Comparison of ENCODE assay signal across 1 cellular context in the genomic region with DNA sequence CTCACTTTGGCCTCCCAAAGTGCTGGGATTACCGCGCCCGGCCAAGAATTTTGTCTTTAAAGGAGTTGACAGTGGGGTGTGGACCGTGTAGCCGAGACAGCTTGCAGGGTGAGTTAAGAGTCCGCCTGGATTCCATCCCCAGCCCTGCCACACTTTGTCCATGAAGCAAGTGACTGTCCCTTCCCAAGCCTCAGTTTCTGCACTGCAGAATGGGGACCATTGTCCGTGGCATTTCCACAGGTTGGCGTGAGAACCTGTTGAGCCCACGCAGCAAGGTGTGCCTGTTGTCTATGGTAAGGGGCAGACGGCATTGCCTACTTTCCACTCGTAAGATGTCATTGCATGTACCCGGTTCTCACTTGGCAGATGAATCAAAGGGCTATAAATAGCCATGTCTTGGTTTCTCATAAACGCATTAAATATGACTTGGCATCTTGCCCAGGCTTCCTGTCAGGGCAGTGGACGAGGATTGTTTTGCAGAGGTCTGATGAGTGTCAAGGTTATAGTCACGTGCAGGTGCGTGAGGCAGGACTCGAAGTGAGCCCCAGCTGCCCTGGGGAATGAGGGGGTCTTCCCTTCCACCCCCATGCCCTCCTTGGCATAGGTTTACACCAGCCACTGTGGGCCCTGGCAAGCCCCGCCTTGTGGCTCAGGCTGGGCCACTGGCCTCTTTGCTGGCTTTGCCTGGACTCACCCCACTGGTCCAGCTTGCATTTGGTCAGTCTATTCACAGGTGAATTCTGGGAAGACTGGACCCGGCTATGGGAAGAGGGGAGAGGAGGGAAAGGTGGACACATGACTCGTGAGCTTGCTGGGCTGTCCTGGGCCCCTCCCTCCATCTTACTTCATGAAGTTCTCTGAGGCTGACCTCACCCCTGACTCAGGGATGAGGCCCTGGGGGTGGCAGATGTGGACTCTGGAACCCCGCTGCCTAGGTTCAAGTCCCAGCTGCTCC.
A peak's percentile ranks its signal among the peaks of the same experiment; 100 is the strongest.
TF ChIP-seq lines count a peak whose summit lies in the region.

No MANE protein-coding gene starts in this region.

TF ChIP-seq in K562, 482 proteins besides CTCF, POLR2A, EP300 and RAD21 (continued from another document and continues in another):
- TF ChIP-seq, protein P1, sequence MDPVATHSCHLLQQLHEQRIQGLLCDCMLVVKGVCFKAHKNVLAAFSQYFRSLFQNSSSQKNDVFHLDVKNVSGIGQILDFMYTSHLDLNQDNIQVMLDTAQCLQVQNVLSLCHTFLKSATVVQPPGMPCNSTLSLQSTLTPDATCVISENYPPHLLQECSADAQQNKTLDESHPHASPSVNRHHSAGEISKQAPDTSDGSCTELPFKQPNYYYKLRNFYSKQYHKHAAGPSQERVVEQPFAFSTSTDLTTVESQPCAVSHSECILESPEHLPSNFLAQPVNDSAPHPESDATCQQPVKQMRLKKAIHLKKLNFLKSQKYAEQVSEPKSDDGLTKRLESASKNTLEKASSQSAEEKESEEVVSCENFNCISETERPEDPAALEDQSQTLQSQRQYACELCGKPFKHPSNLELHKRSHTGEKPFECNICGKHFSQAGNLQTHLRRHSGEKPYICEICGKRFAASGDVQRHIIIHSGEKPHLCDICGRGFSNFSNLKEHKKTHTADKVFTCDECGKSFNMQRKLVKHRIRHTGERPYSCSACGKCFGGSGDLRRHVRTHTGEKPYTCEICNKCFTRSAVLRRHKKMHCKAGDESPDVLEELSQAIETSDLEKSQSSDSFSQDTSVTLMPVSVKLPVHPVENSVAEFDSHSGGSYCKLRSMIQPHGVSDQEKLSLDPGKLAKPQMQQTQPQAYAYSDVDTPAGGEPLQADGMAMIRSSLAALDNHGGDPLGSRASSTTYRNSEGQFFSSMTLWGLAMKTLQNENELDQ (CRISPR knock-in tag; IDR thresholded peaks at IDR 0.05; ENCODE audit: borderline replicate concordance), result no peak
- TF ChIP-seq SNIP1 (IDR thresholded peaks at IDR 0.05; ENCODE audit: low read depth), result no peak
- no peak for TF ChIP-seq TAF15 (IDR thresholded peaks at IDR 0.05; ENCODE audit: low read depth, low read length)
- no peak for TF ChIP-seq FOXK2 (conservative IDR thresholded peaks at IDR 0.05 in 1 of 2, IDR thresholded peaks at IDR 0.05 in 1 of 2; ENCODE audit: low read depth in 2 of 2)
- peak; percentile 88 for TF ChIP-seq NFIC (IDR thresholded peaks at IDR 0.05)
- TF ChIP-seq MEF2A (IDR thresholded peaks at IDR 0.05; ENCODE audit: control insufficient read depth, low read depth, low read length), result peak; percentile 59; the same call in 1 of the 2 replicates
- TF ChIP-seq FOXM1 (IDR thresholded peaks at IDR 0.05; ENCODE audit: low read depth), result no peak
- no peak for TF ChIP-seq FOXM1 (CRISPR knock-in tag; IDR thresholded peaks at IDR 0.05; ENCODE audit: low read depth)
- TF ChIP-seq, protein P2, sequence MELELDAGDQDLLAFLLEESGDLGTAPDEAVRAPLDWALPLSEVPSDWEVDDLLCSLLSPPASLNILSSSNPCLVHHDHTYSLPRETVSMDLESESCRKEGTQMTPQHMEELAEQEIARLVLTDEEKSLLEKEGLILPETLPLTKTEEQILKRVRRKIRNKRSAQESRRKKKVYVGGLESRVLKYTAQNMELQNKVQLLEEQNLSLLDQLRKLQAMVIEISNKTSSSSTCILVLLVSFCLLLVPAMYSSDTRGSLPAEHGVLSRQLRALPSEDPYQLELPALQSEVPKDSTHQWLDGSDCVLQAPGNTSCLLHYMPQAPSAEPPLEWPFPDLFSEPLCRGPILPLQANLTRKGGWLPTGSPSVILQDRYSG (tag; conservative IDR thresholded peaks at IDR 0.05; ENCODE audit: low read depth), result no peak
- TF ChIP-seq ILK (tag; IDR thresholded peaks at IDR 0.05; ENCODE audit: borderline replicate concordance, low read depth), result no peak
- peak; percentile 75 for TF ChIP-seq L3MBTL2 (IDR thresholded peaks at IDR 0.05)
- TF ChIP-seq, protein P3, sequence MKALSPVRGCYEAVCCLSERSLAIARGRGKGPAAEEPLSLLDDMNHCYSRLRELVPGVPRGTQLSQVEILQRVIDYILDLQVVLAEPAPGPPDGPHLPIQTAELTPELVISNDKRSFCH (CRISPR knock-in tag; IDR thresholded peaks at IDR 0.05), result no peak
- TF ChIP-seq, protein P3 (tag; IDR thresholded peaks at IDR 0.05), result no peak
- no peak for TF ChIP-seq POLR2G (IDR thresholded peaks at IDR 0.05; ENCODE audit: low read depth, low read length)
- no peak for TF ChIP-seq ZNF124 (CRISPR knock-in tag; IDR thresholded peaks at IDR 0.05)
- TF ChIP-seq KAT8 (IDR thresholded peaks at IDR 0.05; ENCODE audit: low read depth), result no peak
- TF ChIP-seq SMAD2 (IDR thresholded peaks at IDR 0.05; ENCODE audit: low read depth, low read length), result no peak
- TF ChIP-seq, protein P4, sequence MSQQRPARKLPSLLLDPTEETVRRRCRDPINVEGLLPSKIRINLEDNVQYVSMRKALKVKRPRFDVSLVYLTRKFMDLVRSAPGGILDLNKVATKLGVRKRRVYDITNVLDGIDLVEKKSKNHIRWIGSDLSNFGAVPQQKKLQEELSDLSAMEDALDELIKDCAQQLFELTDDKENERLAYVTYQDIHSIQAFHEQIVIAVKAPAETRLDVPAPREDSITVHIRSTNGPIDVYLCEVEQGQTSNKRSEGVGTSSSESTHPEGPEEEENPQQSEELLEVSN (IDR thresholded peaks at IDR 0.05; ENCODE audit: borderline replicate concordance in 1 of 2, extremely low read depth in 1 of 2, insufficient read depth in 1 of 2, insufficient read length in 1 of 2, low read depth in 1 of 2, low read length in 1 of 2, poor library complexity in 1 of 2, severe bottlenecking in 1 of 2), result peak in 1 of 2 experiments; percentile 43
- TF ChIP-seq SETDB1 (IDR thresholded peaks at IDR 0.05; ENCODE audit: low read length), result no peak
- TF ChIP-seq CC2D1A (IDR thresholded peaks at IDR 0.05), result no peak
- TF ChIP-seq ZNF707 (CRISPR knock-in tag; conservative IDR thresholded peaks at IDR 0.05), result no peak
- TF ChIP-seq FOXJ2 (tag; IDR thresholded peaks at IDR 0.05), result no peak
- no peak for TF ChIP-seq HCFC1 (IDR thresholded peaks at IDR 0.05; ENCODE audit: low read depth, low read length)
- no peak for TF ChIP-seq POLR3A (IDR thresholded peaks at IDR 0.05; ENCODE audit: borderline replicate concordance, extremely low read depth, insufficient read depth, insufficient read length)
- TF ChIP-seq, protein P5, sequence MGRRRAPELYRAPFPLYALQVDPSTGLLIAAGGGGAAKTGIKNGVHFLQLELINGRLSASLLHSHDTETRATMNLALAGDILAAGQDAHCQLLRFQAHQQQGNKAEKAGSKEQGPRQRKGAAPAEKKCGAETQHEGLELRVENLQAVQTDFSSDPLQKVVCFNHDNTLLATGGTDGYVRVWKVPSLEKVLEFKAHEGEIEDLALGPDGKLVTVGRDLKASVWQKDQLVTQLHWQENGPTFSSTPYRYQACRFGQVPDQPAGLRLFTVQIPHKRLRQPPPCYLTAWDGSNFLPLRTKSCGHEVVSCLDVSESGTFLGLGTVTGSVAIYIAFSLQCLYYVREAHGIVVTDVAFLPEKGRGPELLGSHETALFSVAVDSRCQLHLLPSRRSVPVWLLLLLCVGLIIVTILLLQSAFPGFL (CRISPR knock-in tag; IDR thresholded peaks at IDR 0.05), result no peak
- TF ChIP-seq, protein P6, sequence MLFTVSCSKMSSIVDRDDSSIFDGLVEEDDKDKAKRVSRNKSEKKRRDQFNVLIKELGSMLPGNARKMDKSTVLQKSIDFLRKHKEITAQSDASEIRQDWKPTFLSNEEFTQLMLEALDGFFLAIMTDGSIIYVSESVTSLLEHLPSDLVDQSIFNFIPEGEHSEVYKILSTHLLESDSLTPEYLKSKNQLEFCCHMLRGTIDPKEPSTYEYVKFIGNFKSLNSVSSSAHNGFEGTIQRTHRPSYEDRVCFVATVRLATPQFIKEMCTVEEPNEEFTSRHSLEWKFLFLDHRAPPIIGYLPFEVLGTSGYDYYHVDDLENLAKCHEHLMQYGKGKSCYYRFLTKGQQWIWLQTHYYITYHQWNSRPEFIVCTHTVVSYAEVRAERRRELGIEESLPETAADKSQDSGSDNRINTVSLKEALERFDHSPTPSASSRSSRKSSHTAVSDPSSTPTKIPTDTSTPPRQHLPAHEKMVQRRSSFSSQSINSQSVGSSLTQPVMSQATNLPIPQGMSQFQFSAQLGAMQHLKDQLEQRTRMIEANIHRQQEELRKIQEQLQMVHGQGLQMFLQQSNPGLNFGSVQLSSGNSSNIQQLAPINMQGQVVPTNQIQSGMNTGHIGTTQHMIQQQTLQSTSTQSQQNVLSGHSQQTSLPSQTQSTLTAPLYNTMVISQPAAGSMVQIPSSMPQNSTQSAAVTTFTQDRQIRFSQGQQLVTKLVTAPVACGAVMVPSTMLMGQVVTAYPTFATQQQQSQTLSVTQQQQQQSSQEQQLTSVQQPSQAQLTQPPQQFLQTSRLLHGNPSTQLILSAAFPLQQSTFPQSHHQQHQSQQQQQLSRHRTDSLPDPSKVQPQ (CRISPR knock-in tag; IDR thresholded peaks at IDR 0.05; ENCODE audit: borderline replicate concordance), result no peak
- TF ChIP-seq TCF7 (IDR thresholded peaks at IDR 0.05; ENCODE audit: borderline replicate concordance), result no peak
- TF ChIP-seq MTA2 (IDR thresholded peaks at IDR 0.05; ENCODE audit: low read depth), result no peak
- TF ChIP-seq, protein P7, sequence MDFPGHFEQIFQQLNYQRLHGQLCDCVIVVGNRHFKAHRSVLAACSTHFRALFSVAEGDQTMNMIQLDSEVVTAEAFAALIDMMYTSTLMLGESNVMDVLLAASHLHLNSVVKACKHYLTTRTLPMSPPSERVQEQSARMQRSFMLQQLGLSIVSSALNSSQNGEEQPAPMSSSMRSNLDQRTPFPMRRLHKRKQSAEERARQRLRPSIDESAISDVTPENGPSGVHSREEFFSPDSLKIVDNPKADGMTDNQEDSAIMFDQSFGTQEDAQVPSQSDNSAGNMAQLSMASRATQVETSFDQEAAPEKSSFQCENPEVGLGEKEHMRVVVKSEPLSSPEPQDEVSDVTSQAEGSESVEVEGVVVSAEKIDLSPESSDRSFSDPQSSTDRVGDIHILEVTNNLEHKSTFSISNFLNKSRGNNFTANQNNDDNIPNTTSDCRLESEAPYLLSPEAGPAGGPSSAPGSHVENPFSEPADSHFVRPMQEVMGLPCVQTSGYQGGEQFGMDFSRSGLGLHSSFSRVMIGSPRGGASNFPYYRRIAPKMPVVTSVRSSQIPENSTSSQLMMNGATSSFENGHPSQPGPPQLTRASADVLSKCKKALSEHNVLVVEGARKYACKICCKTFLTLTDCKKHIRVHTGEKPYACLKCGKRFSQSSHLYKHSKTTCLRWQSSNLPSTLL (IDR thresholded peaks at IDR 0.05), result no peak
- TF ChIP-seq STAT5A (IDR thresholded peaks at IDR 0.05; ENCODE audit: borderline replicate concordance, low read length), result no peak
- TF ChIP-seq, protein P8, sequence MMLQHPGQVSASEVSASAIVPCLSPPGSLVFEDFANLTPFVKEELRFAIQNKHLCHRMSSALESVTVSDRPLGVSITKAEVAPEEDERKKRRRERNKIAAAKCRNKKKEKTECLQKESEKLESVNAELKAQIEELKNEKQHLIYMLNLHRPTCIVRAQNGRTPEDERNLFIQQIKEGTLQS (IDR thresholded peaks at IDR 0.05), result peak; percentile 68
- TF ChIP-seq, protein P8 (CRISPR knock-in tag; conservative IDR thresholded peaks at IDR 0.05), result no peak
- TF ChIP-seq MEF2D (tag; conservative IDR thresholded peaks at IDR 0.05; ENCODE audit: low read depth), result peak; percentile 76
- TF ChIP-seq NR1H2 (CRISPR knock-in tag; IDR thresholded peaks at IDR 0.05), result no peak
- TF ChIP-seq ZNF766 (CRISPR knock-in tag; conservative IDR thresholded peaks at IDR 0.05), result 0 out of 2 replicates have a peak, but pooled peaks have one; percentile 9
- TF ChIP-seq, protein P9, sequence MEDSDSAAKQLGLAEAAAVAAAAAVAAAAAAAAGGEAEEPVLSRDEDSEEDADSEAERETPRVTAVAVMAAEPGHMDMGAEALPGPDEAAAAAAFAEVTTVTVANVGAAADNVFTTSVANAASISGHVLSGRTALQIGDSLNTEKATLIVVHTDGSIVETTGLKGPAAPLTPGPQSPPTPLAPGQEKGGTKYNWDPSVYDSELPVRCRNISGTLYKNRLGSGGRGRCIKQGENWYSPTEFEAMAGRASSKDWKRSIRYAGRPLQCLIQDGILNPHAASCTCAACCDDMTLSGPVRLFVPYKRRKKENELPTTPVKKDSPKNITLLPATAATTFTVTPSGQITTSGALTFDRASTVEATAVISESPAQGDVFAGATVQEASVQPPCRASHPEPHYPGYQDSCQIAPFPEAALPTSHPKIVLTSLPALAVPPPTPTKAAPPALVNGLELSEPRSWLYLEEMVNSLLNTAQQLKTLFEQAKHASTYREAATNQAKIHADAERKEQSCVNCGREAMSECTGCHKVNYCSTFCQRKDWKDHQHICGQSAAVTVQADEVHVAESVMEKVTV (CRISPR knock-in tag; IDR thresholded peaks at IDR 0.05), result no peak
- TF ChIP-seq, protein P10, sequence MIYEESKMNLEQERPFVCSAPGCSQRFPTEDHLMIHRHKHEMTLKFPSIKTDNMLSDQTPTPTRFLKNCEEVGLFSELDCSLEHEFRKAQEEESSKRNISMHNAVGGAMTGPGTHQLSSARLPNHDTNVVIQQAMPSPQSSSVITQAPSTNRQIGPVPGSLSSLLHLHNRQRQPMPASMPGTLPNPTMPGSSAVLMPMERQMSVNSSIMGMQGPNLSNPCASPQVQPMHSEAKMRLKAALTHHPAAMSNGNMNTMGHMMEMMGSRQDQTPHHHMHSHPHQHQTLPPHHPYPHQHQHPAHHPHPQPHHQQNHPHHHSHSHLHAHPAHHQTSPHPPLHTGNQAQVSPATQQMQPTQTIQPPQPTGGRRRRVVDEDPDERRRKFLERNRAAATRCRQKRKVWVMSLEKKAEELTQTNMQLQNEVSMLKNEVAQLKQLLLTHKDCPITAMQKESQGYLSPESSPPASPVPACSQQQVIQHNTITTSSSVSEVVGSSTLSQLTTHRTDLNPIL (CRISPR knock-in tag; IDR thresholded peaks at IDR 0.05), result no peak
- TF ChIP-seq SAFB2 (IDR thresholded peaks at IDR 0.05; ENCODE audit: borderline replicate concordance, low read depth, low read length, severe bottlenecking), result no peak
